Comparison of ENCODE assay signal across 13 cellular contexts in genomic region chr15:51076142-51076897, GRCh38. TPM values are rescaled to one million over a fixed set of nuclear protein-coding genes. Genes with fewer than 3 reads are reported as not detected.
A peak's percentile ranks its signal among the peaks of the same experiment; 100 is the strongest.
DNase-seq lines count a peak whose midpoint lies in the region; ATAC-seq, FAIRE-seq and TF ChIP-seq lines count a peak whose summit lies in the region.
"Had no signal": no experiment of that assay in that cellular context is flagged by ENCODE, and none has a peak within 500 bp of the region (broad histone marks: within the 10 kb centered on the region; RNA-seq: fewer than 3 reads in every experiment).

No MANE protein-coding gene starts in this region.

- peaks cover 5% of the 10 kb centered on the region for H3K4me1 Mint-ChIP-seq in activated T-helper 17 cell treated with anti-CD3 and anti-CD28 coated beads, Interleukin-2, amount 50 U/mL, for 72 hours

- H3K36me3 Mint-ChIP-seq in activated T-helper 17 cell treated with anti-CD3 and anti-CD28 coated beads, Interleukin-2, amount 50 U/mL, for 72 hours (ENCODE audit: low read depth), result no peaks in the 10 kb centered on the region

- peak overlapping the region; percentile 56 for H3K4me3 Mint-ChIP-seq in activated T-helper 17 cell treated with anti-CD3 and anti-CD28 coated beads, Interleukin-2, amount 50 U/mL, for 72 hours
- H3K4me3 Mint-ChIP-seq: neural crest cell had no signal

- no peaks in the 10 kb centered on the region for H3K9me3 ChIP-seq in right atrium auricular region
- H3K9me3 ChIP-seq in muscle layer of colon (ENCODE audit: low read length), result no peaks in the 10 kb centered on the region
- H3K9me3 ChIP-seq in aorta (ENCODE audit: control insufficient read depth, low read length), result no peaks in the 10 kb centered on the region
- H3K9me3 ChIP-seq in HepG2 (ENCODE audit: low read length), result no peaks in the 10 kb centered on the region

- no peaks in the 10 kb centered on the region; the same call in 1 of the 2 replicates for H4K20me1 ChIP-seq in HepG2 (ENCODE audit: insufficient read depth, low read length)

- no TSS peak for BruUV-seq in HepG2 (replicated peaks; lab: Mats Ljungman, UMichigan)

- no peaks in the 10 kb centered on the region for H3K79me2 ChIP-seq in HepG2 (ENCODE audit: insufficient read depth, low read length)

- H3K27ac Mint-ChIP-seq in activated T-helper 17 cell treated with anti-CD3 and anti-CD28 coated beads, Interleukin-2, amount 50 U/mL, for 72 hours, result no peak overlapping the region

- in situ Hi-C loops in HepG2 (cut with HindIII; ENCODE audit: extremely low pct_ligation_motif_present, low pct_unique_long_range_greater_than_20kb), result no loop called here

- no peak for TF ChIP-seq CTCF in right atrium auricular region (IDR thresholded peaks at IDR 0.05)
- TF ChIP-seq CTCF in HepG2 (CRISPR knock-in tag; IDR thresholded peaks at IDR 0.05), result no peak

- 71 to 74% methylated on average over 9 of the region's 9 CpGs for WGBS in aorta, 2 donors
- 88% methylated on average over 5 of the region's 9 CpGs for WGBS in HepG2 (ENCODE audit: low lambda C conversion rate)

- H3K9ac ChIP-seq in muscle layer of colon (ENCODE audit: low read length), result no peak overlapping the region
- no peak overlapping the region for H3K9ac ChIP-seq in HepG2 (ENCODE audit: insufficient read depth, low read depth, low read length)

- FAIRE-seq in HepG2 (lab: Jason Lieb, UNC), result no peak
- FAIRE-seq: frontal cortex had no signal

- CTCF ChIA-PET in HepG2 (lab: Yijun Ruan, JAX; ENCODE audit: low intra/inter-chr PET ratio, low total read pairs), result no interaction called here

- H3K27ac ChIP-seq in right atrium auricular region, result peak overlapping the region; percentile 61 to 70
- H3K27ac ChIP-seq in muscle layer of colon (ENCODE audit: low read depth, low read length), result peak overlapping the region; percentile 8
- peak overlapping the region; percentile 23 to 53 for H3K27ac ChIP-seq in aorta (ENCODE audit: low read depth in 1 of 2, low read length in 2 of 2)
- no peak overlapping the region for H3K27ac ChIP-seq in HepG2 (ENCODE audit: extremely low read length, insufficient read depth, low read length)
- H3K27ac ChIP-seq: WERI-Rb-1 had no signal

- POLR2A ChIA-PET in HepG2 (lab: Yijun Ruan, JAX), result no interaction called here

- H3K27me3 ChIP-seq in right atrium auricular region (no peaks in the 10 kb centered on the region), muscle layer of colon (ENCODE audit: control insufficient read depth in 1 of 2, insufficient read depth in 2 of 2, low read length in 2 of 2) (no peaks in the 10 kb centered on the region), aorta (ENCODE audit: control insufficient read depth in 1 of 2, insufficient read depth in 2 of 2, low read length in 1 of 2) (no peaks in the 10 kb centered on the region), HepG2 (ENCODE audit: control insufficient read depth in 1 of 2, insufficient read depth in 2 of 2, low read length in 2 of 2) (no peaks in the 10 kb centered on the region)

- no peak for DNase-seq in right atrium auricular region (ENCODE audit: low spot score)
- DNase-seq in Right ventricle myocardium inferior (ENCODE audit: missing footprints), result no peak
- no peak for DNase-seq in aorta
- no peak for DNase-seq in HepG2 (ENCODE audit: low spot score)
- DNase-seq: activated gamma-delta T cell treated with Interleukin-2 at 50 U/mL for 16 hours, SIG-M5, WERI-Rb-1 had no signal

- no peak for ATAC-seq in Right ventricle myocardium inferior
- peak; percentile 49 for ATAC-seq in activated T-helper 17 cell treated with anti-CD3 and anti-CD28 coated beads, Interleukin-2, amount 50 U/mL, for 72 hours (replicated peaks)
- ATAC-seq in aorta (ENCODE audit: low FRiP score), result no peak
- ATAC-seq in GM18873 (IDR thresholded peaks at IDR 0.05; ENCODE audit: low FRiP score, unreplicated experiment), result no peak
- ATAC-seq in HepG2, result no peak
- no peak for ATAC-seq in GM19455 (IDR thresholded peaks at IDR 0.05; ENCODE audit: unreplicated experiment)

- H3K36me3 ChIP-seq in right atrium auricular region (no peaks in the 10 kb centered on the region), muscle layer of colon (ENCODE audit: insufficient read depth, low read length) (no peaks in the 10 kb centered on the region), aorta (ENCODE audit: control insufficient read depth in 1 of 2, insufficient read depth in 2 of 2, low read length in 1 of 2) (no peaks in the 10 kb centered on the region), HepG2 (replicated peaks in 1 of 2; ENCODE audit: control insufficient read depth in 1 of 2, insufficient read depth in 2 of 2, low read length in 2 of 2) (peaks cover 0 to 2% of the 10 kb centered on the region in 2 experiments; a peak in 2 of 5 replicates)
- H3K36me3 ChIP-seq: WERI-Rb-1 had no signal

- no peak for TF ChIP-seq RAD21 in HepG2 (CRISPR knock-in tag; IDR thresholded peaks at IDR 0.05)

- H2AFZ ChIP-seq in HepG2 (ENCODE audit: low read length), result no peak overlapping the region

- TF ChIP-seq POLR2A in HepG2 (IDR thresholded peaks at IDR 0.05; ENCODE audit: insufficient read depth in 1 of 2, low read depth in 2 of 2, low read length in 2 of 2), result no peak

- no peak overlapping the region for H3K4me2 ChIP-seq in HepG2 (ENCODE audit: low read depth, low read length)

- H3K4me1 ChIP-seq in right atrium auricular region, result peaks cover 0 to 17% of the 10 kb centered on the region in 2 donors
- peaks cover 23% of the 10 kb centered on the region for H3K4me1 ChIP-seq in muscle layer of colon (ENCODE audit: insufficient read depth, low read length)
- H3K4me1 ChIP-seq in aorta (ENCODE audit: control insufficient read depth in 1 of 2, insufficient read depth in 2 of 2, low read length in 2 of 2), result peaks cover 2 to 7% of the 10 kb centered on the region in 2 donors
- H3K4me1 ChIP-seq in HepG2 (ENCODE audit: insufficient read depth, low read length), result no peaks in the 10 kb centered on the region

- H3K9me3 Mint-ChIP-seq in activated T-helper 17 cell treated with anti-CD3 and anti-CD28 coated beads, Interleukin-2, amount 50 U/mL, for 72 hours, result no peaks in the 10 kb centered on the region
- H3K9me3 Mint-ChIP-seq: neural crest cell had no signal

- H3K4me3 ChIP-seq in right atrium auricular region (no peak overlapping the region), muscle layer of colon (ENCODE audit: low read depth in 1 of 2, low read length in 2 of 2) (no peak overlapping the region), aorta (ENCODE audit: low read length in 2 of 2) (no peak overlapping the region), HepG2 (replicated peaks in 1 of 3; ENCODE audit: insufficient read depth in 1 of 3, low read depth in 2 of 3, low read length in 3 of 3) (no peak overlapping the region)

- intact Hi-C loops in Right ventricle myocardium inferior (cut with DNase I) (no loop called here), aorta (cut with DNase I) (no loop called here), HepG2 (cut with micrococcal nuclease; ENCODE audit: unreplicated experiment) (no loop called here)

- TF ChIP-seq EP300 in HepG2 (IDR thresholded peaks at IDR 0.05; ENCODE audit: low read depth in 2 of 2, low read length in 2 of 2) (no peak), HepG2 (CRISPR knock-in tag; IDR thresholded peaks at IDR 0.05; ENCODE audit: borderline replicate concordance) (no peak)

- H3K27me3 Mint-ChIP-seq in activated T-helper 17 cell treated with anti-CD3 and anti-CD28 coated beads, Interleukin-2, amount 50 U/mL, for 72 hours, result peaks cover 15% of the 10 kb centered on the region

TF ChIP-seq in HepG2, 621 proteins besides CTCF, POLR2A, EP300 and RAD21 (continues in another document):
- no peak for TF ChIP-seq PHF20 (CRISPR knock-in tag; IDR thresholded peaks at IDR 0.05)
- TF ChIP-seq ZNF749 (CRISPR knock-in tag; IDR thresholded peaks at IDR 0.05; ENCODE audit: borderline replicate concordance), result no peak
- no peak for TF ChIP-seq SUZ12 (IDR thresholded peaks at IDR 0.05; ENCODE audit: low read depth, low read length)
- no peak for TF ChIP-seq ZNF513 (CRISPR knock-in tag; conservative IDR thresholded peaks at IDR 0.05)

RNA-seq across cellular contexts. Expression of gene TNFAIP8L3, which starts 18.4 kb away (rescaled TPM):
- total RNA-seq in right atrium auricular region (1 to 10 TPM; 1.2 to 7.7 TPM), Right ventricle myocardium inferior (8.5 TPM), aorta (10 to 100 TPM; 24.5 to 48.4 TPM), HepG2 (2016; rRNA removed; fragmentation: Illumina TruSeq; extraction: Trizol) (4.0 and 5.8 TPM in 2 replicates)
- not detected for total RNA-seq in activated T-helper 17 cell treated with anti-CD3 and anti-CD28 coated beads, Interleukin-2, amount 50 U/mL, for 72 hours
- polyA plus RNA-seq in aorta (10 to 100 TPM; 26.4 to 28.0 TPM), HepG2 (2011; rRNA removed) (0.10 and 0.15 TPM in 2 replicates)
- total RNA-seq in HepG2 (2016; cell fraction: cytosol; rRNA removed; fragmentation: Illumina TruSeq; extraction: Trizol; ENCODE audit: low read depth), result 2.7 and 3.1 TPM in 2 replicates
- 4.7 and 4.8 TPM in 2 replicates for total RNA-seq in HepG2 (2016; cell fraction: insoluble cytoplasmic fraction; rRNA removed; fragmentation: Illumina TruSeq; extraction: Trizol)
- 8.1 and 8.9 TPM in 2 replicates for total RNA-seq in HepG2 (2016; cell fraction: membrane; rRNA removed; fragmentation: Illumina TruSeq; extraction: Trizol)
- total RNA-seq in HepG2 (2016; cell fraction: nucleus; rRNA removed; fragmentation: Illumina TruSeq; extraction: Trizol), result 1.4 and 2.5 TPM in 2 replicates
- polyA plus RNA-seq in HepG2 (2011; cell fraction: cytosol; rRNA removed), result 0.23 and 0.27 TPM in 2 replicates
- polyA plus RNA-seq in HepG2 (2011; cell fraction: nucleus; rRNA removed), result 0.08 and 0.10 TPM in 2 replicates
- 0.57 and 0.70 TPM in 2 replicates for polyA plus RNA-seq in HepG2 (2012)
- polyA plus RNA-seq in HepG2 (2016; cell fraction: cytosol; fragmentation: Illumina TruSeq; extraction: Trizol; ENCODE audit: low read depth), result 4.8 and 5.5 TPM in 2 replicates
- 6.1 and 6.4 TPM in 2 replicates for polyA plus RNA-seq in HepG2 (2016; cell fraction: insoluble cytoplasmic fraction; fragmentation: Illumina TruSeq; extraction: Trizol; ENCODE audit: low read depth)
- polyA plus RNA-seq in HepG2 (2016; cell fraction: membrane; fragmentation: Illumina TruSeq; extraction: Trizol; ENCODE audit: low read depth), result 9.3 and 11.0 TPM in 2 replicates
- polyA plus RNA-seq in HepG2 (2016; cell fraction: nucleus; fragmentation: Illumina TruSeq; extraction: Trizol; ENCODE audit: insufficient read depth, low read depth), result 4.6 and 5.3 TPM in 2 replicates
- 0.30 TPM in 1 of 2 replicates, not detected in the other for polyA minus RNA-seq in HepG2 (2011; rRNA and poly(A)+ RNA removed; ENCODE audit: low replicate concordance)
- 0.26 and 0.40 TPM in 2 replicates for polyA minus RNA-seq in HepG2 (2011; cell fraction: cytosol; rRNA and poly(A)+ RNA removed)
- polyA minus RNA-seq in HepG2 (2011; cell fraction: nucleus; rRNA and poly(A)+ RNA removed), result not detected in 2 replicates
- total RNA-seq: neural crest cell had no signal
